14 cellular contexts compared by ENCODE assay signal in the genomic region with DNA sequence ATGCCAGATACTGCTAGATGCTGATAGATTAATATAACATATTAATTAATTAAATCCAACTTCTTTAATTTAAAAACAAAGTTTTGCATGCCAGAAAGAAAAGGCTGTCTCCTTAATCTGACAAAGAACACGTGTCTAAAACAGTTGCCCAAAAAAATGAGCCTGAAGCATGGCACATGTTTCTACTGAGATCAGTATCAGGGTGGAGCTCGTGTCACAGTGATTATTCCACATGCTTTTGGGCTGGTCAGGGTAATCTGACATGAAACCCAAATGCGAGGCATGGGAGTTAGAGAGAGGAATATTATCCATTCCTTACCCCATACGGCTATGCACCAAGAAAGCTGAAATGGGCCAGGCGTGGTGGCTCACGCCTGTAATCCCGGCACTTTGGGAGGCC.
DNase-seq lines count a peak whose midpoint lies in the region; TF ChIP-seq lines count a peak whose summit lies in the region.
"Had no signal": no experiment of that assay in that cellular context is flagged by ENCODE, and none has a peak within 500 bp of the region (broad histone marks: within the 10 kb centered on the region; RNA-seq: fewer than 3 reads in every experiment).

No MANE protein-coding gene starts in this region.

- no peak overlapping the region for H3K4me3 ChIP-seq in BE2C (ENCODE audit: low read depth, low read length)
- no peak overlapping the region for H3K4me3 ChIP-seq in adipocyte (ENCODE audit: low read length)
- H3K4me3 ChIP-seq in vagina = no peak overlapping the region
- H3K4me3 ChIP-seq: HAP-1 had no signal

- no peak overlapping the region for H3K4ac ChIP-seq in H9 (ENCODE audit: low read depth, low read length)

- no peak overlapping the region for H3K27ac Mint-ChIP-seq in H9
- no peak overlapping the region for H3K27ac Mint-ChIP-seq in activated naive CD4-positive, alpha-beta T cell treated with anti-CD3 and anti-CD28 coated beads for 36 hours
- H3K27ac Mint-ChIP-seq: B cell; CD4-positive, alpha-beta T cell had no signal

- peaks cover 38% of the 10 kb centered on the region for H3K27me3 Mint-ChIP-seq in H9 (ENCODE audit: low read depth)
- H3K27me3 Mint-ChIP-seq in activated naive CD4-positive, alpha-beta T cell treated with anti-CD3 and anti-CD28 coated beads for 36 hours (ENCODE audit: low read depth) = no peaks in the 10 kb centered on the region
- H3K27me3 Mint-ChIP-seq: CD4-positive, alpha-beta T cell had no signal

- H3K36me3 Mint-ChIP-seq in H9 (ENCODE audit: insufficient read depth in 1 of 3, low read depth in 3 of 3) = no peaks in the 10 kb centered on the region; a peak in 1 of 7 replicates
- H3K36me3 Mint-ChIP-seq in activated naive CD4-positive, alpha-beta T cell treated with anti-CD3 and anti-CD28 coated beads for 36 hours (ENCODE audit: low read depth) = no peaks in the 10 kb centered on the region

- no peaks in the 10 kb centered on the region for H3K23me2 ChIP-seq in H9 (ENCODE audit: insufficient read length, low read depth, low read length, poor library complexity, severe bottlenecking)

- H2BK12ac ChIP-seq in H9 (ENCODE audit: insufficient read length, low read depth, low read length) = no peak overlapping the region

- TF ChIP-seq CTCF in BE2C (IDR thresholded peaks at IDR 0.05; ENCODE audit: low read depth, low read length) = no peak
- no peak for TF ChIP-seq CTCF in H9 (conservative IDR thresholded peaks at IDR 0.05)
- TF ChIP-seq CTCF in vagina (IDR thresholded peaks at IDR 0.05) = no peak

- H2BK5ac ChIP-seq in H9 (ENCODE audit: insufficient read length, low read length) = no peak overlapping the region

- no peaks in the 10 kb centered on the region for H4K20me1 ChIP-seq in H9 (ENCODE audit: control insufficient read depth, insufficient read depth, insufficient read length)

- H2AFZ ChIP-seq in H9 (ENCODE audit: low read length) = no peak overlapping the region

- CTCF ChIA-PET in activated naive CD4-positive, alpha-beta T cell treated with anti-CD3 and anti-CD28 coated beads for 36 hours (lab: Charles Lee) = no interaction called here

- H3K9ac ChIP-seq in H9 (ENCODE audit: extremely low read depth, insufficient read length, low read length) = no peak overlapping the region
- H3K9ac ChIP-seq in adipocyte (ENCODE audit: low read length) = no peak overlapping the region

- no peak overlapping the region for H4K5ac ChIP-seq in H9 (ENCODE audit: insufficient read length, low read depth, low read length)

- H3K4me1 ChIP-seq in BE2C (no peaks in the 10 kb centered on the region), H9 (ENCODE audit: insufficient read depth, low read length) (no peaks in the 10 kb centered on the region), adipocyte (ENCODE audit: control insufficient read depth, insufficient read depth, low read length) (no peaks in the 10 kb centered on the region), vagina (no peaks in the 10 kb centered on the region)
- H3K4me1 ChIP-seq: Caco-2, HAP-1 had no signal

- H3K36me3 ChIP-seq in BE2C (no peaks in the 10 kb centered on the region), adipocyte (ENCODE audit: control insufficient read depth, insufficient read depth, low read length, severe bottlenecking) (no peaks in the 10 kb centered on the region), vagina (no peaks in the 10 kb centered on the region)
- H3K36me3 ChIP-seq: HAP-1 had no signal

- no peaks in the 10 kb centered on the region for H3K79me2 ChIP-seq in H9 (ENCODE audit: insufficient read depth, low read length)

- WGBS in H9 (ENCODE audit: extremely low coverage, insufficient read length, low lambda C conversion rate) = no CpG with 5 or more reads among the region's 7 CpGs

- no peak overlapping the region for H2AK5ac ChIP-seq in H9 (ENCODE audit: insufficient read length, low read length)

- H3T11ph ChIP-seq in H9 (ENCODE audit: low read length) = no peak overlapping the region

- H3K9me3 ChIP-seq in BE2C = no peaks in the 10 kb centered on the region
- no peaks in the 10 kb centered on the region for H3K9me3 ChIP-seq in H9 (ENCODE audit: control insufficient read depth, low read depth, low read length)
- H3K9me3 ChIP-seq in adipocyte (ENCODE audit: control insufficient read depth, low read length) = peaks cover 3% of the 10 kb centered on the region
- H3K9me3 ChIP-seq in vagina = no peaks in the 10 kb centered on the region
- H3K9me3 ChIP-seq: Caco-2, HAP-1 had no signal

- intact Hi-C loops in posterior vena cava (cut with DNase I) (no loop called here), vagina (cut with DNase I) (no loop called here)
- intact Hi-C loops in activated naive CD4-positive, alpha-beta T cell treated with anti-CD3 and anti-CD28 coated beads for 36 hours (cut with micrococcal nuclease) = no loop called here

- H3K27ac ChIP-seq in H9 (ENCODE audit: insufficient read length, low read depth, low read length) (no peak overlapping the region), vagina (no peak overlapping the region)
- H3K27ac ChIP-seq: HL-60 had no signal

- H3K27me3 ChIP-seq in BE2C (no peaks in the 10 kb centered on the region), H9 (ENCODE audit: insufficient read depth, low read length) (no peaks in the 10 kb centered on the region), adipocyte (replicated peaks; ENCODE audit: control insufficient read depth, insufficient read depth, low read length) (peaks cover 40% of the 10 kb centered on the region), vagina (no peaks in the 10 kb centered on the region)

- H3K56ac ChIP-seq in H9 (ENCODE audit: insufficient read length, low read depth, low read length) = no peak overlapping the region

- H3K18ac ChIP-seq in H9 (ENCODE audit: insufficient read length, low read depth, low read length) = no peak overlapping the region

- no peak overlapping the region for H2BK15ac ChIP-seq in H9 (ENCODE audit: low read depth, low read length)

- H4K91ac ChIP-seq in H9 (ENCODE audit: insufficient read length, low read depth, low read length) = no peak overlapping the region

- peaks cover 0 to 4% of the 10 kb centered on the region in 2 experiments; a peak in 2 of 4 replicates for H3K4me1 Mint-ChIP-seq in H9
- no peaks in the 10 kb centered on the region for H3K4me1 Mint-ChIP-seq in activated naive CD4-positive, alpha-beta T cell treated with anti-CD3 and anti-CD28 coated beads for 36 hours (ENCODE audit: low read depth)
- H3K4me1 Mint-ChIP-seq: B cell had no signal

- no peak overlapping the region for H3K23ac ChIP-seq in H9 (ENCODE audit: insufficient read length, low read depth, low read length)

- no peak overlapping the region for H4K8ac ChIP-seq in H9 (replicated peaks; ENCODE audit: insufficient read length, low read depth, low read length)

- no peaks in the 10 kb centered on the region for H3K9me3 Mint-ChIP-seq in H9
- no peaks in the 10 kb centered on the region for H3K9me3 Mint-ChIP-seq in activated naive CD4-positive, alpha-beta T cell treated with anti-CD3 and anti-CD28 coated beads for 36 hours
- H3K9me3 Mint-ChIP-seq: CD4-positive, alpha-beta T cell had no signal

- DNase-seq in BE2C (peak; percentile 3), H9 (peak; percentile 0), adipocyte (ENCODE audit: low read depth) (peak; percentile 20), posterior vena cava (ENCODE audit: low spot score) (peak; percentile 40), NCI-H510A (lab: John Stamatoyannopoulos, UW) (no peak), vagina (ENCODE audit: extremely low spot score in 2 of 2) (no peak)
- DNase-seq in activated naive CD4-positive, alpha-beta T cell treated with anti-CD3 and anti-CD28 coated beads for 36 hours = no peak
- DNase-seq: C1 segment of cervical spinal cord; Caco-2; CD4-positive, alpha-beta T cell; IMR-90 had no signal

- H3K4me2 ChIP-seq in H9 (ENCODE audit: insufficient read depth, insufficient read length, low read length) = no peak overlapping the region

- H2BK120ac ChIP-seq in H9 (ENCODE audit: low read depth, low read length, poor library complexity, severe bottlenecking) = no peak overlapping the region

- TF ChIP-seq POLR2A in vagina (IDR thresholded peaks at IDR 0.05) = no peak

- H2BK20ac ChIP-seq in H9 (ENCODE audit: low read depth, low read length, poor library complexity, severe bottlenecking) = no peak overlapping the region

- H3K14ac ChIP-seq in H9 (ENCODE audit: insufficient read depth, low read length) = no peak overlapping the region

- H3K4me3 Mint-ChIP-seq in H9 = no peak overlapping the region
- no peak overlapping the region for H3K4me3 Mint-ChIP-seq in activated naive CD4-positive, alpha-beta T cell treated with anti-CD3 and anti-CD28 coated beads for 36 hours
- H3K4me3 Mint-ChIP-seq: B cell; CD4-positive, alpha-beta T cell had no signal

- no peaks in the 10 kb centered on the region for H3K79me1 ChIP-seq in H9 (ENCODE audit: insufficient read depth, low read depth, low read length, poor library complexity, severe bottlenecking)

Comparison
In these comparisons a context has a peak if more than half of its experiments do, and no peak if none do; other contexts are left out.
1. DNase-seq: peak in BE2C (single experiment), H9 (single experiment), adipocyte (single experiment) and posterior vena cava (single experiment); none in activated naive CD4-positive, alpha-beta T cell treated with anti-CD3 and anti-CD28 coated beads for 36 hours (single experiment), NCI-H510A (single experiment) and vagina (0 of 2).